Comparison of ENCODE assay signal across 8 cellular contexts in the genomic region with DNA sequence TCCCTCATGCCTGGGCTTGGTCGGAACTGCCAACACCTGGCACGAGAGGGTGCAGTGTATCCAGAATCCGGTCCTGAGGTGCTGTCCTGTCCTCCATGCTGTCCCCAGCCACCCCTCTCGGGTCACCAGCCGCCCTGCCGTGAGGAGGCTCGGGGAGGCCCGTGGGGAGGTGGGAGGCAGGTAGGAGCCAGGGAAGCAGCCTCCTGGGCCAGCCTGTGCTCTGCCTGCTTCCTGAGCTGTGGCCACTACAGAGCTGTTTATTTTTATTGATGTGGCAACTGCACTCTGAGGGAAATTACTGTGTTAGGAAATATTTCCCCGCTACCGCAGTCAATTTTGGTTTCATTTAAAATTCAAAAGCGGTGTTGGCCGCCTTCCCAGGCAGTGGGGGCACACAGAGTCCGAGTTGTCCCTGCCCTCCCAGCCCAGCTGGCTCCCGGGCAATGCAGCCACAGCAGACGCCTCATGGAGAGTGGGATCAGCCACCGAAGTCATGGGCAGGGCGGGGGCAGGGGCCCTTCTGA. TPM values are rescaled to one million over a fixed set of nuclear protein-coding genes. Genes with fewer than 3 reads are reported as not detected.
DNase-seq lines count a peak whose midpoint lies in the region; FAIRE-seq and TF ChIP-seq lines count a peak whose summit lies in the region.

No MANE protein-coding gene starts in this region.

- H3K4me1 ChIP-seq in spleen = peaks cover 0 to 20% (median 12%) of the 10 kb centered on the region in 6 donors

- 19 to 25% (median 24%) methylated on average over 12 to 17 of the region's 17 CpGs for WGBS in spleen, 5 donors

- peak overlapping the region in 7 of 8 donors; percentile 54 to 75 (median 64) for H3K27ac ChIP-seq in spleen
- no peak overlapping the region for H3K27ac ChIP-seq in WERI-Rb-1

- H3K27me3 ChIP-seq in spleen (replicated peaks in 1 of 7) (peaks cover 0 to 14% (median 0%) of the 10 kb centered on the region in 7 donors), WERI-Rb-1 (ENCODE audit: insufficient read depth, low read depth, severe bottlenecking) (no peaks in the 10 kb centered on the region)

- no peak for TF ChIP-seq POLR2A in spleen (IDR thresholded peaks at IDR 0.05)

- H3K4me3 ChIP-seq in fibroblast of mammary gland (ENCODE audit: control insufficient read depth, low read depth, low read length) = no peak overlapping the region
- peak overlapping the region in 2 of 8 donors; percentile 15 to 50 for H3K4me3 ChIP-seq in spleen
- H3K4me3 ChIP-seq in WERI-Rb-1 (ENCODE audit: low read depth, low read length) = no peak overlapping the region

- FAIRE-seq in RCC 7860 (lab: Jason Lieb, UNC) = no peak

- H3K9me3 ChIP-seq in spleen = no peaks in the 10 kb centered on the region
- no peaks in the 10 kb centered on the region for H3K9me3 ChIP-seq in WERI-Rb-1 (ENCODE audit: severe bottlenecking)

- intact Hi-C loops in spleen (cut with DNase I; ENCODE audit: low total_unique reads) = no loop called here

- H3K36me3 ChIP-seq in spleen = peaks cover 0 to 4% (median 0%) of the 10 kb centered on the region in 6 donors
- H3K36me3 ChIP-seq in WERI-Rb-1 = no peaks in the 10 kb centered on the region

- DNase-seq in NCI-H1092 treated with DMSO at 0.1 percent for 48 hours (lab: John Stamatoyannopoulos, UW) = peak; percentile 28
- DNase-seq in NCI-H1092 (lab: John Stamatoyannopoulos, UW) = no peak
- peak; percentile 44 for DNase-seq in RCC 7860 (ENCODE audit: low spot score)
- DNase-seq in fibroblast of mammary gland (ENCODE audit: low read depth) = peak; percentile 79
- peak; percentile 74 for DNase-seq in spleen
- DNase-seq in NCI-H345 (lab: John Stamatoyannopoulos, UW) = no peak
- DNase-seq in UCSD-AML1 (lab: John Stamatoyannopoulos, UW; ENCODE audit: unreplicated experiment) = no peak
- no peak for DNase-seq in WERI-Rb-1

- TF ChIP-seq CTCF in fibroblast of mammary gland (conservative IDR thresholded peaks at IDR 0.05; ENCODE audit: control insufficient read depth, insufficient read depth, low read depth, low read length) = no peak
- no peak for TF ChIP-seq CTCF in spleen (IDR thresholded peaks at IDR 0.05 in 8 of 11, conservative IDR thresholded peaks at IDR 0.05 in 3 of 11)
- no peak for TF ChIP-seq CTCF in WERI-Rb-1 (IDR thresholded peaks at IDR 0.05; ENCODE audit: low read depth, low read length)

RNA-seq across cellular contexts. Expression of a gene that starts 18.3 kb away (rescaled TPM):
- 10 to 100 TPM in 6 of 7 donors, 1 to 10 TPM in 1; 8.3 to 18.7 (median 14.6) TPM for total RNA-seq in spleen
- polyA plus RNA-seq in spleen = 10 to 100 TPM; 25.2 to 38.6 (median 33.1) TPM

RNA-seq across cellular contexts. Expression of a gene that starts 18.5 kb away (rescaled TPM):
- total RNA-seq in spleen = 10 to 100 TPM; 17.8 to 31.6 (median 19.4) TPM
- polyA plus RNA-seq in spleen = 10 to 100 TPM; 16.9 to 36.0 (median 19.5) TPM

Comparison
In these comparisons a context has a peak if more than half of its experiments do, and no peak if none do; other contexts are left out.
1. DNase-seq: peak in NCI-H1092 treated with DMSO at 0.1 percent for 48 hours (single experiment), RCC 7860 (single experiment), fibroblast of mammary gland (single experiment) and spleen (single experiment); none in NCI-H1092 (single experiment), NCI-H345 (single experiment), UCSD-AML1 (single experiment) and WERI-Rb-1 (single experiment).